ENCODE assay signal across 18 cellular contexts in the genomic region with DNA sequence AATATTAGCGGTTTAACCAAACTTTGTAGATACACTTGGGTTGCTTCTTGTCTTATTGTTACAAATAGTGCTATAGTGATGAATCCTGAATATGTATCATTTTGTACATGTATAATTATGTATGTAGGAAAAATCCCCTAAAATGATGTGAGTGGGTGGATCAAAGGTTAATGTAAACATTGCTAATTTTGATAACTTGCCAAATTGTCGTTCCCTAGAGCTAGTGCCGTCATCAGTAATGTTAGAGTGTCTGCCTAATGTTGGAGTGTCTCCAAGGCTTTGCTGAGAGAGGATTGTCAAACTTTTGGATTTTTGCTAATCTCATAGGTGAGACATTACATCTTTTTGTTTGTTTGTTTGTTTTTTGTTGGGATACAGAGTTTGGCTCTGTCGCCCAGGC. TPM values are rescaled to one million over a fixed set of nuclear protein-coding genes. Genes with fewer than 3 reads are reported as not detected.
DNase-seq lines count a peak whose midpoint lies in the region; ATAC-seq, FAIRE-seq and TF ChIP-seq lines count a peak whose summit lies in the region.
"Had no signal": no experiment of that assay in that cellular context is flagged by ENCODE, and none has a peak within 500 bp of the region (broad histone marks: within the 10 kb centered on the region; RNA-seq: fewer than 3 reads in every experiment).

No MANE protein-coding gene starts in this region.

- H3K56ac ChIP-seq in mesendoderm (ENCODE audit: low read length) = no peak overlapping the region

- H3K4me1 Mint-ChIP-seq in CD4-positive, alpha-beta T cell (ENCODE audit: low read depth) = peaks cover 58% of the 10 kb centered on the region
- H3K4me1 Mint-ChIP-seq in immature natural killer cell = peaks cover 72 to 95% of the 10 kb centered on the region in 2 donors

- no peak for FAIRE-seq in frontal cortex (lab: Jason Lieb, UNC)

- no peak for TF ChIP-seq CTCF in CD4-positive, alpha-beta T cell (IDR thresholded peaks at IDR 0.05)
- no peak for TF ChIP-seq CTCF in HEK293 (tag by site-specific recombination; IDR thresholded peaks at IDR 0.05)
- TF ChIP-seq CTCF in ascending aorta (IDR thresholded peaks at IDR 0.05) = no peak

- H3K23ac ChIP-seq in mesendoderm (ENCODE audit: low read length) = no peak overlapping the region

- H3K27me3 Mint-ChIP-seq in CD4-positive, alpha-beta T cell = no peaks in the 10 kb centered on the region
- peaks cover 0 to 4% (median 4%) of the 10 kb centered on the region in 3 donors for H3K27me3 Mint-ChIP-seq in immature natural killer cell (ENCODE audit: low read depth in 3 of 3)

- no peaks in the 10 kb centered on the region for H3K27me3 ChIP-seq in CD4-positive, alpha-beta T cell (ENCODE audit: control insufficient read depth, insufficient read depth, low read length)
- H3K27me3 ChIP-seq in ascending aorta (no peaks in the 10 kb centered on the region), mesendoderm (ENCODE audit: insufficient read depth, low read length, poor library complexity) (no peaks in the 10 kb centered on the region)
- H3K27me3 ChIP-seq: BE2C had no signal

- H3K4me3 Mint-ChIP-seq in CD4-positive, alpha-beta T cell = peak overlapping the region; percentile 26
- peak overlapping the region in 4 of 5 donors; percentile 3 to 61 (median 42) for H3K4me3 Mint-ChIP-seq in immature natural killer cell

- H4K8ac ChIP-seq in mesendoderm (ENCODE audit: low read depth, low read length) = no peak overlapping the region

- peaks cover 85% of the 10 kb centered on the region for H3K36me3 Mint-ChIP-seq in CD4-positive, alpha-beta T cell (ENCODE audit: low read depth)
- peaks cover 10 to 31% (median 18%) of the 10 kb centered on the region in 3 donors for H3K36me3 Mint-ChIP-seq in immature natural killer cell

- H3K4me1 ChIP-seq in HEK293 (ENCODE audit: control insufficient read depth, insufficient read depth, low read length) (peaks cover 7% of the 10 kb centered on the region), ascending aorta (peaks cover 10 to 16% of the 10 kb centered on the region in 2 donors), mesendoderm (ENCODE audit: control insufficient read depth, low read depth, low read length) (peaks cover 13% of the 10 kb centered on the region)
- H3K4me1 ChIP-seq: BE2C had no signal

- H3K79me1 ChIP-seq in mesendoderm (ENCODE audit: low read length) = peaks cover 13% of the 10 kb centered on the region

- POLR2A ChIA-PET in CD4-positive, alpha-beta T cell (lab: Charles Lee) = no interaction called here
- POLR2A ChIA-PET in HEK293 (lab: Yijun Ruan, JAX) = no interaction called here

- no peak overlapping the region for H3K9ac ChIP-seq in mesendoderm (ENCODE audit: low read length)

- CTCF ChIA-PET in CD4-positive, alpha-beta T cell (lab: Charles Lee) = no interaction called here
- CTCF ChIA-PET in HEK293 (lab: Yijun Ruan, JAX) = no interaction called here

- H2AK5ac ChIP-seq in mesendoderm (ENCODE audit: low read length) = no peak overlapping the region

- no peak overlapping the region for H2BK120ac ChIP-seq in mesendoderm (ENCODE audit: low read depth, low read length)

- no CpG with 5 or more reads among the region's 4 CpGs for WGBS in mesendoderm (ENCODE audit: extremely low coverage, insufficient coverage, low lambda C conversion rate)

- H3K18ac ChIP-seq in mesendoderm (ENCODE audit: low read length) = no peak overlapping the region

- H3K36me3 ChIP-seq in HEK293 (ENCODE audit: control insufficient read depth in 2 of 2, insufficient read depth in 1 of 2, low read length in 2 of 2) (peaks cover 16 to 17% of the 10 kb centered on the region in 2 experiments; a peak in 2 of 3 replicates), ascending aorta (peaks cover 4 to 19% of the 10 kb centered on the region in 2 donors), mesendoderm (ENCODE audit: control insufficient read depth, insufficient read depth, low read length) (no peaks in the 10 kb centered on the region)

- no peak for ATAC-seq in CD4-positive, alpha-beta T cell (ENCODE audit: poor library complexity)
- ATAC-seq: left colon had no signal

- H3K4me3 ChIP-seq in HEK293 (ENCODE audit: low read depth, low read length) (no peak overlapping the region), ascending aorta (no peak overlapping the region), mesendoderm (ENCODE audit: low read length) (no peak overlapping the region)

- no peak overlapping the region for H3K4ac ChIP-seq in mesendoderm (ENCODE audit: low read depth, low read length)

- H4K5ac ChIP-seq in mesendoderm (ENCODE audit: low read length) = no peak overlapping the region

- intact Hi-C loops in CD4-positive, alpha-beta T cell (cut with DNase I, micrococcal nuclease) = loop anchor here (5.0 kb wide), 1 partner anchor 41 kb away; no protein-coding TSS in a partner anchor
- intact Hi-C loops in ascending aorta (cut with DNase I) = no loop called here
- intact Hi-C loops in posterior vena cava (cut with DNase I) = no loop called here

- no peak overlapping the region for H3K27ac ChIP-seq in CD4-positive, alpha-beta T cell (ENCODE audit: low read depth, low read length)
- H3K27ac ChIP-seq in HEK293 (ENCODE audit: extremely low read depth, low read depth, low read length) (no peak overlapping the region), ascending aorta (peak overlapping the region; percentile 29 to 30), mesendoderm (ENCODE audit: low read depth, low read length) (no peak overlapping the region)
- H3K27ac ChIP-seq: HL-60 had no signal

- H3K4me2 ChIP-seq in mesendoderm (ENCODE audit: low read length) = no peak overlapping the region

- H3K9me3 Mint-ChIP-seq in CD4-positive, alpha-beta T cell = peaks cover 4% of the 10 kb centered on the region
- peaks cover 0 to 17% (median 10%) of the 10 kb centered on the region in 6 donors for H3K9me3 Mint-ChIP-seq in immature natural killer cell

- H2BK5ac ChIP-seq in mesendoderm (ENCODE audit: low read length) = no peak overlapping the region

- H3K27ac Mint-ChIP-seq in CD4-positive, alpha-beta T cell = peak overlapping the region; percentile 70
- peak overlapping the region; percentile 61 to 86 (median 73) for H3K27ac Mint-ChIP-seq in immature natural killer cell

- no peak for DNase-seq in CD4-positive, alpha-beta T cell
- DNase-seq in ascending aorta (ENCODE audit: low spot score in 2 of 2) = no peak
- no peak for DNase-seq in immature natural killer cell
- DNase-seq in mesendoderm = no peak
- DNase-seq in posterior vena cava (ENCODE audit: low spot score) = no peak
- DNase-seq in frontal cortex (ENCODE audit: low spot score in 2 of 2) = no peak
- no peak for DNase-seq in NCI-H226
- DNase-seq: activated CD4-positive, CD25-positive, alpha-beta regulatory T cell treated with anti-CD3 and anti-CD28 coated beads, Interleukin-2, amount 50 U/mL, for 72 hours; BE2C; DMS79 treated with DMSO at 0.1 percent for 48 hours; H7; hypothalamus; Kasumi-1; left colon; NCI-H187 treated with DMSO at 0.1 percent for 48 hours; NCI-H526 had no signal

- peaks cover 48% of the 10 kb centered on the region for H3K79me2 ChIP-seq in mesendoderm (ENCODE audit: control insufficient read depth, insufficient read depth, low read length)

- H3K9me3 ChIP-seq in CD4-positive, alpha-beta T cell (ENCODE audit: control insufficient read depth, low read length) = peaks cover 14% of the 10 kb centered on the region
- H3K9me3 ChIP-seq in HEK293 (ENCODE audit: control insufficient read depth, insufficient read depth, low read depth, low read length) (no peaks in the 10 kb centered on the region), ascending aorta (peaks cover 0 to 13% of the 10 kb centered on the region in 2 donors)
- H3K9me3 ChIP-seq: BE2C had no signal

- H2BK15ac ChIP-seq in mesendoderm (replicated peaks; ENCODE audit: low read depth) = no peak overlapping the region

TF ChIP-seq in HEK293, 187 proteins besides CTCF, POLR2A, EP300 and RAD21 (continues in another document):
- TF ChIP-seq, protein P1, sequence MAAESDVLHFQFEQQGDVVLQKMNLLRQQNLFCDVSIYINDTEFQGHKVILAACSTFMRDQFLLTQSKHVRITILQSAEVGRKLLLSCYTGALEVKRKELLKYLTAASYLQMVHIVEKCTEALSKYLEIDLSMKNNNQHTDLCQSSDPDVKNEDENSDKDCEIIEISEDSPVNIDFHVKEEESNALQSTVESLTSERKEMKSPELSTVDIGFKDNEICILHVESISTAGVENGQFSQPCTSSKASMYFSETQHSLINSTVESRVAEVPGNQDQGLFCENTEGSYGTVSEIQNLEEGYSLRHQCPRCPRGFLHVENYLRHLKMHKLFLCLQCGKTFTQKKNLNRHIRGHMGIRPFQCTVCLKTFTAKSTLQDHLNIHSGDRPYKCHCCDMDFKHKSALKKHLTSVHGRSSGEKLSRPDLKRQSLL (tag by site-specific recombination; IDR thresholded peaks at IDR 0.05) = no peak
- TF ChIP-seq SP7 (tag by site-specific recombination; IDR thresholded peaks at IDR 0.05) (peak; percentile 58; the same call in 1 of the 2 replicates), SP2 (tag by site-specific recombination; IDR thresholded peaks at IDR 0.05) (no peak), ZEB2 (tag by site-specific recombination; IDR thresholded peaks at IDR 0.05) (no peak), TCF7L2 (IDR thresholded peaks at IDR 0.05; ENCODE audit: borderline replicate concordance, low read depth, low read length) (no peak), ZNF214 (tag by site-specific recombination; IDR thresholded peaks at IDR 0.05; ENCODE audit: borderline replicate concordance) (no peak), ZBTB21 (tag by site-specific recombination; IDR thresholded peaks at IDR 0.05) (no peak), ZNF24 (tag by site-specific recombination; IDR thresholded peaks at IDR 0.05) (no peak), SALL2 (tag by site-specific recombination; IDR thresholded peaks at IDR 0.05; ENCODE audit: borderline replicate concordance) (no peak), ZNF558 (tag by site-specific recombination; IDR thresholded peaks at IDR 0.05) (0 out of 2 replicates have a peak, but pooled peaks have one; percentile 18), ZNF416 (tag by site-specific recombination; IDR thresholded peaks at IDR 0.05) (no peak)

RNA-seq across cellular contexts. Expression of a gene that starts 44.4 kb away (rescaled TPM):
- 10 to 100 TPM; 42.9 to 44.8 TPM for total RNA-seq in CD4-positive, alpha-beta T cell
- total RNA-seq in ascending aorta (29.6 TPM), posterior vena cava (10 to 100 TPM; 44.0 to 54.8 TPM), frontal cortex (42.0 TPM)
- 10 to 100 TPM in 2 of 3 donors, 1 to 10 TPM in 1; 5.4 to 14.9 (median 11.8) TPM for polyA plus RNA-seq in immature natural killer cell
- 29.6 TPM for polyA plus RNA-seq in mesendoderm (2013, experiment 1 of 2)
- 31.3 TPM for polyA plus RNA-seq in mesendoderm (2013, experiment 2 of 2)

Comparison
In these comparisons a context has a peak if more than half of its experiments do, and no peak if none do; other contexts are left out.
1. H3K27ac ChIP-seq: peak in ascending aorta (2 of 2); none in CD4-positive, alpha-beta T cell (single experiment), HEK293 (single experiment) and mesendoderm (single experiment).
2. intact Hi-C loops: an anchor here in CD4-positive, alpha-beta T cell (5.0 kb wide); none called in ascending aorta and posterior vena cava.